Comparison of ENCODE assay signal across 19 cellular contexts in the genomic region with DNA sequence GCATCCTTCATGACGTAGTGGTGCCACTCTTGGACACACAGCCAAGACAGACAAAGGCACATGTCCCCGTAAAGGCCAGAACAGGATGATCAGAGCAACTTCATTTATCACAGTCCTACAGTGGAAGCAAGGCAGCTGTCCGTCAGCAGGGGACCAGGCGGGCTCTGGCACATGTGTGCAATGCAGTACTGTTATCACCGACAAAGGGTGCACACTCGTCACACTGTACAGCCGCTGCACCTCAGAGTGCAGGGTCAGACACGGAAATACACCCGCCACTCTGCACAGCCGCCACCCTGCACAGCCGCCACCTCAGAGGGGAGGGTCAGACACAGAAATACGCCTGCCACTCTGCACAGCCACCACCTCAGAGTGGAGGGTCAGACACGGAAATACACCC. TPM values are rescaled to one million over a fixed set of nuclear protein-coding genes. Genes with fewer than 3 reads are reported as not detected.
DNase-seq lines count a peak whose midpoint lies in the region; ATAC-seq and TF ChIP-seq lines count a peak whose summit lies in the region.
"Had no signal": no experiment of that assay in that cellular context is flagged by ENCODE, and none has a peak within 500 bp of the region (broad histone marks: within the 10 kb centered on the region; RNA-seq: fewer than 3 reads in every experiment).

No MANE protein-coding gene starts in this region.

- peaks cover 0 to 9% (median 4%) of the 10 kb centered on the region in 4 donors for H3K4me1 ChIP-seq in tibial artery

- no peak for TF ChIP-seq CTCF in tibial artery (IDR thresholded peaks at IDR 0.05)

- H3K36me3 ChIP-seq in H7 (replicated peaks; ENCODE audit: control insufficient read depth, insufficient read depth, low read length) (no peaks in the 10 kb centered on the region), tibial artery (no peaks in the 10 kb centered on the region)

- H3K9me3 ChIP-seq in tibial artery: no peaks in the 10 kb centered on the region
- H3K9me3 ChIP-seq: A549 had no signal

- no peak overlapping the region for H3K27ac ChIP-seq in tibial artery
- H3K27ac ChIP-seq: A549 had no signal

- H3K4me3 ChIP-seq in H7 (ENCODE audit: insufficient read depth, low read depth, low read length): no peak overlapping the region
- no peak overlapping the region for H3K4me3 ChIP-seq in tibial artery
- H3K4me3 ChIP-seq: A549, GM12878 had no signal

- no peaks in the 10 kb centered on the region; the same call in 1 of the 2 replicates for H3K27me3 ChIP-seq in H7 (ENCODE audit: control insufficient read depth, insufficient read depth, low read length)
- H3K27me3 ChIP-seq in tibial artery: peaks cover 0 to 38% of the 10 kb centered on the region in 2 donors

- ATAC-seq in sciatic nerve: no peak
- ATAC-seq: A549, GM12878 had no signal

- DNase-seq in DMS153 (lab: John Stamatoyannopoulos, UW) (peak; percentile 7), DMS153 treated with DMSO at 0.1 percent for 48 hours (lab: John Stamatoyannopoulos, UW; ENCODE audit: unreplicated experiment) (no peak), H7 (peak; percentile 21), mesenteric fat pad (ENCODE audit: low spot score) (peak; percentile 60), sciatic nerve (ENCODE audit: low spot score) (peak; percentile 23), NCI-H82 (lab: John Stamatoyannopoulos, UW) (no peak), ecto neural progenitor cell (ENCODE audit: low spot score) (no peak), tibial artery (no peak)
- DNase-seq: AML-193; CD4-positive, alpha-beta T cell; DMS53; DND-41; EL; GOT3; H9 had no signal

- intact Hi-C loops in sciatic nerve (cut with DNase I) (no loop called here), tibial artery (cut with DNase I; ENCODE audit: low total_unique reads) (no loop called here)

RNA-seq across cellular contexts. Expression of a gene that starts 13.4 kb away (rescaled TPM):
- 0.04 TPM in 1 of 2 replicates, not detected in the other for total RNA-seq in H7 (2014; rRNA removed; shearing (Covaris generic))
- total RNA-seq in mesenteric fat pad: not detected
- not detected for total RNA-seq in sciatic nerve
- total RNA-seq: CD4-positive, alpha-beta T cell; G401; GM12878 had no signal

RNA-seq across cellular contexts. Expression of a gene that starts 32.1 kb away (rescaled TPM):
- total RNA-seq in H7 (2014; rRNA removed; shearing (Covaris generic)): not detected in 2 replicates
- total RNA-seq in mesenteric fat pad: not detected
- not detected for total RNA-seq in sciatic nerve
- total RNA-seq: CD4-positive, alpha-beta T cell; G401; GM12878; H9; HT-29 had no signal

RNA-seq across cellular contexts. Expression of a gene that starts 59.2 kb away (rescaled TPM):
- total RNA-seq in H7 (2014; rRNA removed; shearing (Covaris generic)): 0.14 TPM in 1 of 2 replicates, not detected in the other
- total RNA-seq in mesenteric fat pad (0.26 TPM), sciatic nerve (0.45 TPM)
- total RNA-seq: G401, GM12878, H9, HT-29 had no signal

Comparison
In these comparisons a context has a peak if more than half of its experiments do, and no peak if none do; other contexts are left out.
1. DNase-seq: peak in DMS153 (single experiment), H7 (single experiment), mesenteric fat pad (single experiment) and sciatic nerve (single experiment); none in DMS153 treated with DMSO at 0.1 percent for 48 hours (single experiment), NCI-H82 (single experiment), ecto neural progenitor cell (single experiment) and tibial artery (0 of 2).